8 cellular contexts compared by ENCODE assay signal in the genomic region with DNA sequence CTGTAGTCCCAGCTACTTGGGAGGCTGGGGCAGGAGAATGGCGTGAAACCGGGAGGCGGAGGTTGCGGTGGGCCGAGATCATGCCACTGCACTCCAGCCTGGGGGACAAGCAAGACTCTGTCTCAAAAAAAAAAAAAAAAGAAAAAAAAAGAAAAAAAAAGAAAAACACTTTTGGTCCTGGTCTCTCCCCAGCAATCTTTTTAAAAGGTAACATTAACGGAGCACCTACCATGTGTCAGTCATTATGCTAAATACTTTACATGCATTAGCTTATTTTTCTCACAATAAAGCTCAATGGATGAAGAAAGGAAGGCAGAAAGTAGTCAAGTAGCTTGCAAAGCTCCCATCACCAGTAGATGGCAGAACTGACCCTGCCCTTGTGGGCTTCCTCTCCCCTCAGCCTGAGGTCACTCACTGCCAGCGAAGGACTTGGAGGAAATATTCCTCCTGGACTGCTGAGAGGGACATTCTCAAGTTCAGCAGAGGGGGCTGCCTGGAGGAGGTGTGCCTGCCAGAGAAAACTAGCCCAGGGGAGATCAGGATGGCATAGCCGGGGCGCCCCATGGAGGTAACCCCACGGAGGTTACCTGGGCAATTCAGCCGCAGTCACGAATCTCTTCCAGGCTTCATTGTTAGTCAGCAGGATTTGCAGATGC. TPM values are rescaled to one million over a fixed set of nuclear protein-coding genes. Genes with fewer than 3 reads are reported as not detected.
DNase-seq lines count a peak whose midpoint lies in the region; ATAC-seq and TF ChIP-seq lines count a peak whose summit lies in the region.

No MANE protein-coding gene starts in this region.

- no peak overlapping the region for H2AFZ ChIP-seq in SU-DHL-6 (ENCODE audit: low read depth, low read length, severe bottlenecking)

- H3K27me3 ChIP-seq in SU-DHL-6 (ENCODE audit: low read length) (no peaks in the 10 kb centered on the region), right lobe of liver (no peaks in the 10 kb centered on the region), thoracic aorta (replicated peaks; ENCODE audit: insufficient read depth) (no peaks in the 10 kb centered on the region)

- no peak overlapping the region for H3K9ac ChIP-seq in SU-DHL-6 (ENCODE audit: low read length)

- no peak for TF ChIP-seq POLR2A in right lobe of liver (IDR thresholded peaks at IDR 0.05)

- no peaks in the 10 kb centered on the region for H4K20me1 ChIP-seq in SU-DHL-6 (ENCODE audit: low read depth, low read length)

- TF ChIP-seq CTCF in SU-DHL-6 (IDR thresholded peaks at IDR 0.05; ENCODE audit: insufficient read depth, low read length, poor library complexity, severe bottlenecking) (peak; percentile 42), right lobe of liver (IDR thresholded peaks at IDR 0.05) (peak; percentile 81 to 88 (median 85)), thoracic aorta (IDR thresholded peaks at IDR 0.05) (peak; percentile 77)

- peak; percentile 28 for DNase-seq in NCI-H2029 (lab: John Stamatoyannopoulos, UW)
- no peak for DNase-seq in NCI-H2029 treated with DMSO at 0.1 percent for 48 hours (lab: John Stamatoyannopoulos, UW)
- DNase-seq in HuH-7 (ENCODE audit: low spot score), result peak; percentile 38
- peak; percentile 22 to 71 for DNase-seq in dermis microvascular lymphatic vessel endothelial cell (ENCODE audit: low read depth in 2 of 2)
- DNase-seq in right lobe of liver, result peak in 2 of 3 donors; percentile 44 to 75
- no peak for DNase-seq in thoracic aorta (ENCODE audit: low spot score)

- H3K4me3 ChIP-seq in SU-DHL-6 (ENCODE audit: insufficient read depth, low read length, poor library complexity, severe bottlenecking) (no peak overlapping the region), right lobe of liver (no peak overlapping the region), thoracic aorta (no peak overlapping the region)

- no peaks in the 10 kb centered on the region for H3K79me2 ChIP-seq in SU-DHL-6 (ENCODE audit: insufficient read depth, low read length)

- H3K4me2 ChIP-seq in SU-DHL-6 (ENCODE audit: low read depth, low read length, poor library complexity, severe bottlenecking), result no peak overlapping the region

- H3K36me3 ChIP-seq in SU-DHL-6 (ENCODE audit: low read length), result no peaks in the 10 kb centered on the region
- H3K36me3 ChIP-seq in right lobe of liver, result peaks cover 0 to 16% (median 3%) of the 10 kb centered on the region in 4 donors
- H3K36me3 ChIP-seq in thoracic aorta, result peaks cover 13% of the 10 kb centered on the region

- intact Hi-C loops in right lobe of liver (cut with DNase I), result loop anchor here (5.0 to 10.0 kb wide), 3 partner anchors 37 to 142 kb away; no protein-coding TSS in a partner anchor

- 43% methylated on average over 6 of the region's 12 CpGs for WGBS in right lobe of liver (ENCODE audit: insufficient coverage, low coverage, low lambda C conversion rate, missing lambda C conversion rate)

- no peaks in the 10 kb centered on the region for H3K9me3 ChIP-seq in SU-DHL-6 (ENCODE audit: insufficient read depth, low read length)
- H3K9me3 ChIP-seq in right lobe of liver, result no peaks in the 10 kb centered on the region
- H3K9me3 ChIP-seq in thoracic aorta, result no peaks in the 10 kb centered on the region

- no peak overlapping the region for H3K27ac ChIP-seq in SU-DHL-6 (ENCODE audit: low read depth, low read length)
- peak overlapping the region in 2 of 3 donors; percentile 5 to 19 for H3K27ac ChIP-seq in right lobe of liver
- H3K27ac ChIP-seq in thoracic aorta, result no peak overlapping the region

- ATAC-seq in right lobe of liver (peak; percentile 75 to 82 (median 80)), thoracic aorta (ENCODE audit: insufficient number of reproducible peaks, low FRiP score, low read depth) (peak; percentile 45), HG03565 (IDR thresholded peaks at IDR 0.05; ENCODE audit: unreplicated experiment) (no peak)

- H3K9me2 ChIP-seq in SU-DHL-6 (replicated peaks; ENCODE audit: insufficient read depth, low read length), result no peaks in the 10 kb centered on the region

- no peaks in the 10 kb centered on the region for H3F3A ChIP-seq in SU-DHL-6 (ENCODE audit: insufficient read depth)

- H3K4me1 ChIP-seq in right lobe of liver (peaks cover 0 to 33% (median 12%) of the 10 kb centered on the region in 4 donors), thoracic aorta (ENCODE audit: control insufficient read depth in 1 of 2, low read depth in 2 of 2) (peaks cover 0 to 14% of the 10 kb centered on the region in 2 donors)

RNA-seq across cellular contexts. Expression of a gene that starts 15.5 kb away (rescaled TPM):
- 118 and 218 TPM in 2 replicates for total RNA-seq in dermis microvascular lymphatic vessel endothelial cell
- 10 to 100 TPM; 21.7 to 80.5 (median 30.2) TPM for total RNA-seq in right lobe of liver
- 100 to 1,000 TPM in 1 of 2 donors, 10 to 100 TPM in 1; 53.1 to 101 TPM for total RNA-seq in thoracic aorta

RNA-seq across cellular contexts. Expression of a gene that starts 56.6 kb away (rescaled TPM):
- total RNA-seq in dermis microvascular lymphatic vessel endothelial cell (3.6 and 7.1 TPM in 2 replicates), right lobe of liver (1 to 10 TPM in 4 of 6 experiments, not detected in 2; 1.1 to 1.6 (median 1.4) TPM), thoracic aorta (10 to 100 TPM in 1 of 2 donors, 1 to 10 TPM in 1; 1.4 to 30.3 TPM)

Comparison
In these comparisons a context has a peak if more than half of its experiments do, and no peak if none do; other contexts are left out.
1. DNase-seq: peak in NCI-H2029 (single experiment), HuH-7 (single experiment), dermis microvascular lymphatic vessel endothelial cell (2 of 2) and right lobe of liver (2 of 3); none in NCI-H2029 treated with DMSO at 0.1 percent for 48 hours (single experiment) and thoracic aorta (single experiment).
2. H3K27ac ChIP-seq: peak in right lobe of liver (2 of 3); none in SU-DHL-6 (single experiment) and thoracic aorta (0 of 2).
3. Peak in every context shown above with its lines, with median percentiles within 50 percentile points of each other: CTCF ChIP-seq.